ENCODE assay signal across 1 cellular context in the genomic region with DNA sequence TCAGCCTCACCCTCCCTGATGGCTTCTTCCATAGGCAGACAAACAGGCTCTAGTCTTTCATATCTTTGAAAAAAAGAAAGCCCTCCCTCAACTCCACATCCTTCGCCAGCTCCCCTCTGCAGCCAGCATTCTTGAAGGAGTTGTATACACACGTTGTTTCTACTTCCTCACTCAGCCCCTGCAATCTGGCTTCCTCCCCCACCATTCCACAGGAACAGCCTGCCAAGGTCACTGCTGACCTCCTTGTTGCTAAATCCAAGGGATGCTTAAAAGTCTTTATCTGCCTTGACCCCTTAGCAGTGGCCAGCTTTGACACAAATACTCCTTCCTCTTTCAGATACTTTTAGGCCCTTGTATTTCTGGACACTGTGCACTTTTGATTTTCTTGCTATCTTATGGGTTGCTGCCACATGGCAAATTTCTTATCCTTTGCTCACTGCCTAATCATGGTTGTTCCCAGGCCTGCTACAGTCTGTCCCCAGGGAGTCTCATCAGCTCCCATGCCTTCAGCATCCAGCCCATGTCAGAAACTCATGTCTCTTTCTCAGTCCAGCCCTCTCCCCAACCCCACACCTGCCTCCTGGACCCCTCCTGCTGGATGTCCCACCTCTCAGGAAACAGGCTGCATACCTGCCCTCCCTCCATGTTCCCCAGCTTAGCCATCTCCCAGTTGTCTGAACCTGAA.
TF ChIP-seq lines count a peak whose summit lies in the region.

No MANE protein-coding gene starts in this region.

TF ChIP-seq in endothelial cell of umbilical vein, 7 proteins besides CTCF, POLR2A, EP300 and RAD21:
- no peak for TF ChIP-seq GATA2 (IDR thresholded peaks at IDR 0.05; ENCODE audit: insufficient read depth, insufficient read length, low read depth, low read length)
- no peak for TF ChIP-seq POLR2AphosphoS5 (IDR thresholded peaks at IDR 0.05; ENCODE audit: insufficient read depth, low read depth, low read length)
- TF ChIP-seq EZH2 (IDR thresholded peaks at IDR 0.05; ENCODE audit: borderline replicate concordance, low read depth, low read length, severe bottlenecking), result no peak
- TF ChIP-seq, protein P1, sequence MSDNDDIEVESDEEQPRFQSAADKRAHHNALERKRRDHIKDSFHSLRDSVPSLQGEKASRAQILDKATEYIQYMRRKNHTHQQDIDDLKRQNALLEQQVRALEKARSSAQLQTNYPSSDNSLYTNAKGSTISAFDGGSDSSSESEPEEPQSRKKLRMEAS (IDR thresholded peaks at IDR 0.05; ENCODE audit: insufficient read depth, insufficient read length), result no peak
- no peak for TF ChIP-seq MYC (IDR thresholded peaks at IDR 0.05; ENCODE audit: low read depth, low read length)
- no peak for TF ChIP-seq FOS (IDR thresholded peaks at IDR 0.05; ENCODE audit: borderline replicate concordance, insufficient read depth, low read length)
- no peak for TF ChIP-seq JUN (IDR thresholded peaks at IDR 0.05; ENCODE audit: borderline replicate concordance, insufficient read depth, insufficient read length, low read depth)
